Comparison of ENCODE assay signal across 1 cellular context in genomic region chr14:101947904-101948665, GRCh38.
TF ChIP-seq lines count a peak whose summit lies in the region.

No MANE protein-coding gene starts in this region.

TF ChIP-seq in HepG2, 621 proteins besides CTCF, POLR2A, EP300 and RAD21 (continued from another document and continues in another):
- TF ChIP-seq TFE3 (CRISPR knock-in tag; IDR thresholded peaks at IDR 0.05), result peak; percentile 97
- no peak for TF ChIP-seq PAF1 (CRISPR knock-in tag; IDR thresholded peaks at IDR 0.05)
- TF ChIP-seq MATR3 (CRISPR knock-in tag; IDR thresholded peaks at IDR 0.05), result no peak
- TF ChIP-seq ZNF460 (CRISPR knock-in tag; IDR thresholded peaks at IDR 0.05; ENCODE audit: borderline replicate concordance), result no peak
- TF ChIP-seq NRL (CRISPR knock-in tag; IDR thresholded peaks at IDR 0.05; ENCODE audit: borderline replicate concordance), result peak; percentile 72; the same call in 1 of the 2 replicates
- no peak for TF ChIP-seq ZNF18 (CRISPR knock-in tag; IDR thresholded peaks at IDR 0.05; ENCODE audit: insufficient replicate concordance)
- no peak for TF ChIP-seq ATRX (CRISPR knock-in tag; IDR thresholded peaks at IDR 0.05; ENCODE audit: borderline replicate concordance)
- TF ChIP-seq KDM5A (IDR thresholded peaks at IDR 0.05; ENCODE audit: borderline replicate concordance, low read length), result peak; percentile 89
- no peak; the same call in 1 of the 2 replicates for TF ChIP-seq BATF2 (CRISPR knock-in tag; IDR thresholded peaks at IDR 0.05)
- no peak for TF ChIP-seq HHEX (CRISPR knock-in tag; IDR thresholded peaks at IDR 0.05)
- TF ChIP-seq ELF4 (CRISPR knock-in tag; IDR thresholded peaks at IDR 0.05; ENCODE audit: borderline replicate concordance), result peak; percentile 30; the same call in 1 of the 2 replicates
- peak; percentile 92 for TF ChIP-seq MNT (IDR thresholded peaks at IDR 0.05)
- TF ChIP-seq ZNF17 (CRISPR knock-in tag; IDR thresholded peaks at IDR 0.05), result no peak
- no peak for TF ChIP-seq CHCHD3 (CRISPR knock-in tag; IDR thresholded peaks at IDR 0.05)
- TF ChIP-seq GRHL1 (CRISPR knock-in tag; conservative IDR thresholded peaks at IDR 0.05), result no peak
- peak; percentile 97 for TF ChIP-seq ZMYM4 (CRISPR knock-in tag; IDR thresholded peaks at IDR 0.05)
- peak; percentile 97 for TF ChIP-seq PHF20 (CRISPR knock-in tag; IDR thresholded peaks at IDR 0.05)
- peak; percentile 91; the same call in 1 of the 2 replicates for TF ChIP-seq ZNF558 (CRISPR knock-in tag; IDR thresholded peaks at IDR 0.05; ENCODE audit: borderline replicate concordance)
- TF ChIP-seq SNRNP70 (IDR thresholded peaks at IDR 0.05; ENCODE audit: low read depth, low read length), result no peak
- peak; percentile 72; the same call in 1 of the 2 replicates for TF ChIP-seq ZNF430 (CRISPR knock-in tag; IDR thresholded peaks at IDR 0.05)
- TF ChIP-seq FOSL2 (CRISPR knock-in tag; IDR thresholded peaks at IDR 0.05), result peak; percentile 65
- 0 out of 2 replicates have a peak, but pooled peaks have one; percentile 33 for TF ChIP-seq ETS1 (CRISPR knock-in tag; IDR thresholded peaks at IDR 0.05)
- peak; percentile 99 for TF ChIP-seq ZNF629 (CRISPR knock-in tag; conservative IDR thresholded peaks at IDR 0.05)
- TF ChIP-seq MIXL1 (CRISPR knock-in tag; IDR thresholded peaks at IDR 0.05), result peak; percentile 69
- peak; percentile 91 for TF ChIP-seq REPIN1 (CRISPR knock-in tag; IDR thresholded peaks at IDR 0.05; ENCODE audit: borderline replicate concordance, low read depth)
- peak; percentile 79; the same call in 1 of the 2 replicates for TF ChIP-seq ZSCAN9 (CRISPR knock-in tag; IDR thresholded peaks at IDR 0.05; ENCODE audit: borderline replicate concordance)
- TF ChIP-seq POLR2AphosphoS5 (IDR thresholded peaks at IDR 0.05; ENCODE audit: low read depth, low read length), result peak; percentile 94
- 0 out of 2 replicates have a peak, but pooled peaks have one; percentile 19 for TF ChIP-seq MZF1 (CRISPR knock-in tag; IDR thresholded peaks at IDR 0.05; ENCODE audit: borderline replicate concordance)
- TF ChIP-seq SIX4 (CRISPR knock-in tag; IDR thresholded peaks at IDR 0.05), result no peak
- peak; percentile 65; the same call in 1 of the 2 replicates for TF ChIP-seq AFF4 (CRISPR knock-in tag; IDR thresholded peaks at IDR 0.05)
- no peak for TF ChIP-seq ZBTB49 (CRISPR knock-in tag; IDR thresholded peaks at IDR 0.05; ENCODE audit: borderline replicate concordance)
- peak; percentile 46; the same call in 1 of the 2 replicates for TF ChIP-seq PATZ1 (CRISPR knock-in tag; IDR thresholded peaks at IDR 0.05)
- peak; percentile 70 for TF ChIP-seq MYNN (CRISPR knock-in tag; IDR thresholded peaks at IDR 0.05; ENCODE audit: low read depth)
- TF ChIP-seq EED (CRISPR knock-in tag; IDR thresholded peaks at IDR 0.05), result no peak
- no peak; the same call in 1 of the 2 replicates for TF ChIP-seq LRRFIP1 (CRISPR knock-in tag; conservative IDR thresholded peaks at IDR 0.05)
- peak; percentile 39; the same call in 1 of the 2 replicates for TF ChIP-seq POGK (CRISPR knock-in tag; conservative IDR thresholded peaks at IDR 0.05)
